Comparison of ENCODE assay signal across 1 cellular context in genomic region chr4:175657571-175657970, GRCh38.
TF ChIP-seq lines count a peak whose summit lies in the region.

No MANE protein-coding gene starts in this region.

TF ChIP-seq in H1, 55 proteins besides CTCF, POLR2A, EP300 and RAD21:
- TF ChIP-seq RBBP5 (IDR thresholded peaks at IDR 0.05; ENCODE audit: borderline replicate concordance, low read depth, low read length): no peak
- TF ChIP-seq HDAC6 (IDR thresholded peaks at IDR 0.05; ENCODE audit: low read depth, low read length): no peak
- TF ChIP-seq CREB1 (IDR thresholded peaks at IDR 0.05): no peak
